ENCODE assay signal across 8 cellular contexts in the genomic region with DNA sequence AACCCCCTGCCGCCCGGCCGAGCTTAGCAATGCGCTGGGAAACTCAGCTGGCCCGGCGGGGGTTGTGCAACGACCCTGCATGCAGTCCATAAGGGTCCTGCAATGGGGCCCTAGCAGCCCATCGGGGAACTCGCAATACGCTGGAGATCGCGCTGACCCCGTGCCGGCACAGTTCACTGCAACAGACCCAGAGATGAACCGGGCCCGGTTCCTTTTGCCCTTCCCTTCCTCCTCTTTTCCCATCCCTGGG. TPM values are rescaled to one million over a fixed set of nuclear protein-coding genes. Genes with fewer than 3 reads are reported as not detected.
DNase-seq lines count a peak whose midpoint lies in the region; ATAC-seq and TF ChIP-seq lines count a peak whose summit lies in the region.

No MANE protein-coding gene starts in this region.

- DNase-seq in adipocyte (ENCODE audit: low read depth), result peak; percentile 66
- DNase-seq in kidney epithelial cell (ENCODE audit: low read depth), result no peak
- DNase-seq in thyroid gland, result peak in 1 of 2 donors; percentile 10
- no peak for DNase-seq in NCI-H2107 treated with DMSO at 0.1 percent for 48 hours (lab: John Stamatoyannopoulos, UW; ENCODE audit: unreplicated experiment)
- DNase-seq in SK-N-DZ (ENCODE audit: low spot score), result no peak
- DNase-seq in KBM-7, result no peak

- peaks cover 38% of the 10 kb centered on the region for H3K4me1 ChIP-seq in adipocyte (ENCODE audit: control insufficient read depth, insufficient read depth, low read length)
- peaks cover 17 to 23% of the 10 kb centered on the region in 2 donors for H3K4me1 ChIP-seq in thyroid gland

- H3K27ac ChIP-seq in thyroid gland, result peak overlapping the region; percentile 91 to 97 (median 95)

- TF ChIP-seq CTCF in kidney epithelial cell (IDR thresholded peaks at IDR 0.05; ENCODE audit: insufficient read depth, low read length, poor library complexity, severe bottlenecking) (no peak), thyroid gland (IDR thresholded peaks at IDR 0.05) (no peak)

- ATAC-seq in GM18909 (IDR thresholded peaks at IDR 0.05; ENCODE audit: poor library complexity, unreplicated experiment) (peak; percentile 17), HG03097 (IDR thresholded peaks at IDR 0.05; ENCODE audit: low FRiP score, unreplicated experiment) (peak; percentile 9)

- WGBS in thyroid gland, 2 donors, result 1 to 2% methylated on average over 9 to 12 of the region's 16 CpGs

- H3K36me3 ChIP-seq in adipocyte (ENCODE audit: control insufficient read depth, insufficient read depth, low read length, severe bottlenecking) (peaks cover 50% of the 10 kb centered on the region), kidney epithelial cell (ENCODE audit: control insufficient read depth, insufficient read depth, low read length) (peaks cover under 1% of the 10 kb centered on the region), thyroid gland (peaks cover 15 to 16% of the 10 kb centered on the region in 2 donors)

- in situ Hi-C loops in KBM-7 (cut with MboI; ENCODE audit: low pct_unique_long_range_greater_than_20kb, low sequenced_read_pairs), result no loop called here

- H3K27me3 ChIP-seq in adipocyte (replicated peaks; ENCODE audit: control insufficient read depth, insufficient read depth, low read length), result no peaks in the 10 kb centered on the region
- H3K27me3 ChIP-seq in kidney epithelial cell (ENCODE audit: control insufficient read depth, insufficient read depth, low read length), result no peaks in the 10 kb centered on the region
- H3K27me3 ChIP-seq in thyroid gland, result no peaks in the 10 kb centered on the region

- TF ChIP-seq POLR2A in thyroid gland (IDR thresholded peaks at IDR 0.05), result no peak

- no peaks in the 10 kb centered on the region for H3K9me3 ChIP-seq in adipocyte (ENCODE audit: control insufficient read depth, low read length)
- H3K9me3 ChIP-seq in thyroid gland, result no peaks in the 10 kb centered on the region

- H3K4me3 ChIP-seq in adipocyte (ENCODE audit: low read length), result peak overlapping the region; percentile 97
- peak overlapping the region; percentile 92 for H3K4me3 ChIP-seq in kidney epithelial cell (ENCODE audit: low read depth, low read length)
- peak overlapping the region; percentile 31 to 89 (median 33) for H3K4me3 ChIP-seq in thyroid gland (replicated peaks in 1 of 3)

- intact Hi-C loops in thyroid gland (cut with DNase I), result loop anchor here (5.0 kb wide), 1 partner anchor 43 kb away; no protein-coding TSS in a partner anchor

- H3K9ac ChIP-seq in adipocyte (ENCODE audit: low read length), result peak overlapping the region; percentile 99

RNA-seq across cellular contexts. Expression of a gene that starts 0.4 kb away (rescaled TPM):
- 37.2 and 44.7 TPM in 2 replicates for total RNA-seq in kidney epithelial cell
- 10 to 100 TPM; 29.3 to 62.4 (median 48.4) TPM for total RNA-seq in thyroid gland
- 118 and 132 TPM in 2 replicates for polyA plus RNA-seq in SK-N-DZ (2014; cell fraction: cytosol; rRNA removed)
- 65.5 and 71.8 TPM in 2 replicates for polyA plus RNA-seq in SK-N-DZ (2014; cell fraction: nucleus; rRNA removed)

RNA-seq across cellular contexts. Expression of a gene that starts 0.6 kb away (rescaled TPM):
- total RNA-seq in kidney epithelial cell, result 44.1 and 66.0 TPM in 2 replicates
- total RNA-seq in thyroid gland, result 10 to 100 TPM; 47.1 to 77.0 (median 67.2) TPM
- 66.0 and 77.3 TPM in 2 replicates for polyA plus RNA-seq in SK-N-DZ (2014; cell fraction: cytosol; rRNA removed)
- polyA plus RNA-seq in SK-N-DZ (2014; cell fraction: nucleus; rRNA removed), result 84.6 and 104 TPM in 2 replicates

RNA-seq across cellular contexts. Expression of a gene that starts 7.4 kb away (rescaled TPM):
- total RNA-seq in kidney epithelial cell, result not detected in 2 replicates
- not detected for total RNA-seq in thyroid gland
- not detected in 2 replicates for polyA plus RNA-seq in SK-N-DZ (2014; cell fraction: cytosol; rRNA removed)
- polyA plus RNA-seq in SK-N-DZ (2014; cell fraction: nucleus; rRNA removed), result not detected in 2 replicates

RNA-seq across cellular contexts. Expression of a gene that starts 8.9 kb away (rescaled TPM):
- total RNA-seq in kidney epithelial cell (1,484 and 2,015 TPM in 2 replicates), thyroid gland (100 to 1,000 TPM; 228 to 606 (median 328) TPM)
- 531 and 837 TPM in 2 replicates for polyA plus RNA-seq in SK-N-DZ (2014; cell fraction: cytosol; rRNA removed)
- 483 and 613 TPM in 2 replicates for polyA plus RNA-seq in SK-N-DZ (2014; cell fraction: nucleus; rRNA removed)

RNA-seq across cellular contexts. Expression of a gene that starts 11.4 kb away (rescaled TPM):
- total RNA-seq in kidney epithelial cell (3.5 and 5.8 TPM in 2 replicates), thyroid gland (1 to 10 TPM in 3 of 4 donors, not detected in 1; 5.4 to 8.8 (median 5.5) TPM)
- 91.6 and 92.7 TPM in 2 replicates for polyA plus RNA-seq in SK-N-DZ (2014; cell fraction: cytosol; rRNA removed)
- 116 and 223 TPM in 2 replicates for polyA plus RNA-seq in SK-N-DZ (2014; cell fraction: nucleus; rRNA removed)

Comparison
In these comparisons a context has a peak if more than half of its experiments do, and no peak if none do; other contexts are left out.
1. H3K4me3 ChIP-seq: peak in every context shown above with its lines; median percentile 97 in adipocyte; 92 in kidney epithelial cell; 33 in thyroid gland.